Comparison of ENCODE assay signal across 8 cellular contexts in the genomic region with DNA sequence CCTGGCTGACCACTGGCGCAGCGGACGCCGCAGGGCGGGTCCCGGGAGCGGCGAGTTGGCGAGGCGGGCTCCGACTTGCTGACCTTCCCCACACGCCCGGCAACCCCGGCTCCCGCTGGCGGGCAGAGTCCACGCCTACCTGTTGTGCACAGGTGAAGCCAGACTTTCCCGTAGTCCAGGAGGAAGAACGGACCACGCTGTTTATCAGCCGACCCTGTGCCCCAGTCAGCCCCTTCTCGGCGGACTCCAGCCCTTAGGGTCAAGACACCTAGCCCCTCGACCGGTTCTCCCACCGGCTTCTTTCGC. TPM values are rescaled to one million over a fixed set of nuclear protein-coding genes. Genes with fewer than 3 reads are reported as not detected.
A peak's percentile ranks its signal among the peaks of the same experiment; 100 is the strongest.
DNase-seq lines count a peak whose midpoint lies in the region; ATAC-seq and TF ChIP-seq lines count a peak whose summit lies in the region.

No MANE protein-coding gene starts in this region.

- H3K27me3 Mint-ChIP-seq in activated CD4-positive, alpha-beta memory T cell treated with anti-CD3 and anti-CD28 coated beads, Interleukin-2, amount 10 ng/mL, durations not matched to agents 7 days and 5 days: peaks cover 3% of the 10 kb centered on the region
- H3K27me3 Mint-ChIP-seq in nephron (ENCODE audit: low read depth): no peaks in the 10 kb centered on the region

- H3K36me3 Mint-ChIP-seq in activated CD4-positive, alpha-beta memory T cell treated with anti-CD3 and anti-CD28 coated beads, Interleukin-2, amount 10 ng/mL, durations not matched to agents 7 days and 5 days (ENCODE audit: low read depth): peaks cover 2% of the 10 kb centered on the region
- H3K36me3 Mint-ChIP-seq in nephron (ENCODE audit: low read depth): no peaks in the 10 kb centered on the region

- peaks cover 21% of the 10 kb centered on the region for H3K4me1 Mint-ChIP-seq in activated CD4-positive, alpha-beta memory T cell treated with anti-CD3 and anti-CD28 coated beads, Interleukin-2, amount 10 ng/mL, durations not matched to agents 7 days and 5 days
- H3K4me1 Mint-ChIP-seq in nephron: peaks cover 15% of the 10 kb centered on the region

- H3K36me3 ChIP-seq in DOHH2 (ENCODE audit: control insufficient read depth, low read length) (no peaks in the 10 kb centered on the region), HUES6 (ENCODE audit: control insufficient read depth, insufficient read depth, low read length) (no peaks in the 10 kb centered on the region)

- H3K4me3 Mint-ChIP-seq in activated CD4-positive, alpha-beta memory T cell treated with anti-CD3 and anti-CD28 coated beads, Interleukin-2, amount 10 ng/mL, durations not matched to agents 7 days and 5 days: peak overlapping the region; percentile 99
- peak overlapping the region; percentile 97 to 100 (median 99) for H3K4me3 Mint-ChIP-seq in nephron

- H3K9me3 ChIP-seq in DOHH2 (ENCODE audit: control insufficient read depth, insufficient read depth, low read length) (no peaks in the 10 kb centered on the region), HUES6 (ENCODE audit: control insufficient read depth, insufficient read depth, low read depth, low read length) (no peaks in the 10 kb centered on the region)

- peaks cover 15% of the 10 kb centered on the region for H3F3A ChIP-seq in DOHH2 (ENCODE audit: control insufficient read depth, insufficient read depth)

- peak; percentile 26 for DNase-seq in activated CD4-positive, alpha-beta memory T cell treated with anti-CD3 and anti-CD28 coated beads, Interleukin-2, amount 10 ng/mL, durations not matched to agents 7 days and 5 days
- DNase-seq in fibroblast of mammary gland (ENCODE audit: low read depth) (no peak), amniotic stem cell (lab: John Stamatoyannopoulos, UW) (no peak)

- ATAC-seq in GM21423 (IDR thresholded peaks at IDR 0.05; ENCODE audit: unreplicated experiment) (peak; percentile 25), GM18858 (IDR thresholded peaks at IDR 0.05; ENCODE audit: unreplicated experiment) (no peak)

- H3K79me2 ChIP-seq in DOHH2 (ENCODE audit: control insufficient read depth, low read length): peaks cover 16% of the 10 kb centered on the region

- H3K9me2 ChIP-seq in DOHH2 (replicated peaks; ENCODE audit: control insufficient read depth, low read length): no peaks in the 10 kb centered on the region

- POLR2A ChIA-PET in activated CD4-positive, alpha-beta memory T cell treated with anti-CD3 and anti-CD28 coated beads, Interleukin-2, amount 10 ng/mL, durations not matched to agents 7 days and 5 days (lab: Charles Lee): interaction anchor here (0.7 to 3.5 kb wide), 15 partner anchors 14 to 798 kb away, joined by 3 to 33 read pairs (median 6); partner anchors contain the start of genes AP4S1, DTD2, HECTD1 and NUBPL

- H3K27me3 ChIP-seq in DOHH2 (ENCODE audit: control insufficient read depth, low read length) (no peaks in the 10 kb centered on the region), HUES6 (ENCODE audit: control insufficient read depth, insufficient read depth, low read length) (no peaks in the 10 kb centered on the region)

- H3K4me2 ChIP-seq in DOHH2 (ENCODE audit: low read length): peak overlapping the region; percentile 64

- no peak overlapping the region for H3K27ac ChIP-seq in DOHH2 (ENCODE audit: low read depth, low read length)
- no peak overlapping the region for H3K27ac ChIP-seq in HUES6 (ENCODE audit: low read depth, low read length)

- peak overlapping the region; percentile 75 for H3K27ac Mint-ChIP-seq in activated CD4-positive, alpha-beta memory T cell treated with anti-CD3 and anti-CD28 coated beads, Interleukin-2, amount 10 ng/mL, durations not matched to agents 7 days and 5 days
- H3K27ac Mint-ChIP-seq in nephron: peak overlapping the region; percentile 80 to 99 (median 98)

- TF ChIP-seq CTCF in DOHH2 (IDR thresholded peaks at IDR 0.05; ENCODE audit: low read depth, low read length, poor library complexity, severe bottlenecking): no peak
- no peak for TF ChIP-seq CTCF in fibroblast of mammary gland (conservative IDR thresholded peaks at IDR 0.05; ENCODE audit: control insufficient read depth, insufficient read depth, low read depth, low read length)
- TF ChIP-seq CTCF in nephron (IDR thresholded peaks at IDR 0.05; ENCODE audit: unreplicated experiment in 3 of 3): no peak

- no peaks in the 10 kb centered on the region for H3K9me3 Mint-ChIP-seq in activated CD4-positive, alpha-beta memory T cell treated with anti-CD3 and anti-CD28 coated beads, Interleukin-2, amount 10 ng/mL, durations not matched to agents 7 days and 5 days
- H3K9me3 Mint-ChIP-seq in nephron: no peaks in the 10 kb centered on the region

- no peaks in the 10 kb centered on the region for H4K20me1 ChIP-seq in DOHH2 (ENCODE audit: control insufficient read depth, insufficient read depth, low read depth, low read length)

- peak overlapping the region; percentile 86 for H3K9ac ChIP-seq in HUES6 (ENCODE audit: low read length)

- H3K4me3 ChIP-seq in DOHH2 (ENCODE audit: low read length): peak overlapping the region; percentile 91
- peak overlapping the region; percentile 97 for H3K4me3 ChIP-seq in HUES6 (ENCODE audit: low read depth, low read length)
- H3K4me3 ChIP-seq in fibroblast of mammary gland (ENCODE audit: control insufficient read depth, low read depth, low read length): peak overlapping the region; percentile 99

- CTCF ChIA-PET in activated CD4-positive, alpha-beta memory T cell treated with anti-CD3 and anti-CD28 coated beads, Interleukin-2, amount 10 ng/mL, durations not matched to agents 7 days and 5 days (lab: Charles Lee): interaction anchor here (0.5 to 2.4 kb wide), 16 partner anchors 9 to 653 kb away, joined by 3 to 17 read pairs (median 4); partner anchors contain the start of genes DTD2 and HECTD1

- H3K4me1 ChIP-seq in DOHH2 (ENCODE audit: control insufficient read depth, low read length) (peaks cover 21% of the 10 kb centered on the region), HUES6 (ENCODE audit: control insufficient read depth, insufficient read depth, low read length) (peaks cover 8% of the 10 kb centered on the region)

RNA-seq across cellular contexts. Expression of gene HEATR5A, which starts 0.4 kb away (rescaled TPM):
- total RNA-seq in activated CD4-positive, alpha-beta memory T cell treated with anti-CD3 and anti-CD28 coated beads, Interleukin-2, amount 10 ng/mL, durations not matched to agents 7 days and 5 days: 10 to 100 TPM in 1 of 2 experiments, 1 to 10 TPM in 1; 9.4 to 12.5 TPM

RNA-seq across cellular contexts. Expression of gene DTD2, which starts 37.3 kb away (rescaled TPM):
- 10 to 100 TPM; 12.8 to 13.0 TPM for total RNA-seq in activated CD4-positive, alpha-beta memory T cell treated with anti-CD3 and anti-CD28 coated beads, Interleukin-2, amount 10 ng/mL, durations not matched to agents 7 days and 5 days
